28 cellular contexts compared by ENCODE assay signal in genomic region chr5:121171361-121171760, GRCh38.
"Had no signal": no experiment of that assay in that cellular context is flagged by ENCODE, and none has a peak within 500 bp of the region (broad histone marks: within the 10 kb centered on the region; RNA-seq: fewer than 3 reads in every experiment).

No MANE protein-coding gene starts in this region.

- H3K79me2 ChIP-seq: parathyroid adenoma had no signal

- H3K27ac Mint-ChIP-seq: effector memory CD8-positive, alpha-beta T cell; mesothelial cell of epicardium; naive B cell; natural killer cell treated with Interleukin-12 subunit alpha and Interleukin-12 subunit beta and Interleukin-15 and Interleukin-18, amount 100 ng/mL, for 72 hours; progenitor cell of endocrine pancreas; stimulated activated naive CD8-positive, alpha-beta T cell treated with anti-CD3 and anti-CD28 coated beads, Interleukin-15, Interleukin-2, amounts not matched to agents 100 ng/mL and 50 ng/mL, for 24 hours had no signal

- H3K9me3 ChIP-seq: esophagus squamous epithelium, left lung, mucosa of descending colon, right lobe of liver, suprapubic skin, transverse colon, upper lobe of right lung, uterus had no signal

- H3K4me1 Mint-ChIP-seq: mesothelial cell of epicardium, naive B cell, neural crest cell had no signal

- H3K27ac ChIP-seq: esophagus squamous epithelium, heart right ventricle, left lung, parathyroid adenoma, right lobe of liver, suprapubic skin, transverse colon, upper lobe of right lung, uterus had no signal

- ATAC-seq: effector memory CD8-positive, alpha-beta T cell; heart right ventricle; left cardiac atrium; left lung; mucosa of descending colon; natural killer cell treated with Interleukin-12 subunit alpha and Interleukin-12 subunit beta and Interleukin-15 and Interleukin-18, amount 100 ng/mL, for 72 hours; upper lobe of right lung had no signal

- H2AFZ ChIP-seq: parathyroid adenoma had no signal

- H3K4me3 Mint-ChIP-seq: effector memory CD8-positive, alpha-beta T cell; mesothelial cell of epicardium; naive B cell; natural killer cell treated with Interleukin-12 subunit alpha and Interleukin-12 subunit beta and Interleukin-15 and Interleukin-18, amount 100 ng/mL, for 72 hours; neural crest cell; stimulated activated naive CD8-positive, alpha-beta T cell treated with anti-CD3 and anti-CD28 coated beads, Interleukin-15, Interleukin-2, amounts not matched to agents 100 ng/mL and 50 ng/mL, for 24 hours had no signal

- H3K9ac ChIP-seq: parathyroid adenoma had no signal

- H3K36me3 ChIP-seq: esophagus squamous epithelium, heart right ventricle, left lung, right lobe of liver, suprapubic skin, transverse colon, upper lobe of right lung, uterus had no signal

- DNase-seq: cortex of kidney; effector memory CD8-positive, alpha-beta T cell; erythroblast; esophagus squamous epithelium; foreskin melanocyte; glutamatergic neuron; heart right ventricle; hippocampal formation; left cardiac atrium; left lung; mesenchymal stem cell; mucosa of descending colon; naive B cell; right lobe of liver; small intestine; stimulated activated CD4-positive, alpha-beta T cell treated with anti-CD3 and anti-CD28 coated beads, Interleukin-15, amount 100 ng/mL, for 24 hours; stimulated activated CD4-positive, alpha-beta T cell treated with anti-CD3 and anti-CD28 coated beads, Interleukin-2, amount 100 ng/mL, for 48 hours; stimulated activated CD8-positive, alpha-beta memory T cell treated with anti-CD3 and anti-CD28 coated beads, Interleukin-4, amount 100 ng/mL, for 48 hours; transverse colon; upper lobe of right lung; uterus had no signal

- H3K27me3 Mint-ChIP-seq: effector memory CD8-positive, alpha-beta T cell; naive B cell; natural killer cell treated with Interleukin-12 subunit alpha and Interleukin-12 subunit beta and Interleukin-15 and Interleukin-18, amount 100 ng/mL, for 72 hours; progenitor cell of endocrine pancreas; stimulated activated naive CD8-positive, alpha-beta T cell treated with anti-CD3 and anti-CD28 coated beads, Interleukin-15, Interleukin-2, amounts not matched to agents 100 ng/mL and 50 ng/mL, for 24 hours had no signal

- H3K4me3 ChIP-seq: esophagus squamous epithelium, heart right ventricle, left lung, mucosa of descending colon, right lobe of liver, suprapubic skin, transverse colon, upper lobe of right lung, uterus had no signal

- H3K27me3 ChIP-seq: esophagus squamous epithelium, heart right ventricle, left lung, right lobe of liver, suprapubic skin, transverse colon, upper lobe of right lung, uterus had no signal

- H3K4me1 ChIP-seq: esophagus squamous epithelium, heart right ventricle, left lung, parathyroid adenoma, right lobe of liver, transverse colon, upper lobe of right lung, uterus had no signal

- H3K36me3 Mint-ChIP-seq: mesothelial cell of epicardium, naive B cell had no signal

- H3K9me3 Mint-ChIP-seq: mesothelial cell of epicardium; neural crest cell; stimulated activated naive CD8-positive, alpha-beta T cell treated with anti-CD3 and anti-CD28 coated beads, Interleukin-15, Interleukin-2, amounts not matched to agents 100 ng/mL and 50 ng/mL, for 24 hours had no signal
